ENCODE assay signal across 10 cellular contexts in genomic region chr11:130146797-130147196, GRCh38. TPM values are rescaled to one million over a fixed set of nuclear protein-coding genes. Genes with fewer than 3 reads are reported as not detected.
DNase-seq lines count a peak whose midpoint lies in the region; ATAC-seq and TF ChIP-seq lines count a peak whose summit lies in the region.
"Had no signal": no experiment of that assay in that cellular context is flagged by ENCODE, and none has a peak within 500 bp of the region (broad histone marks: within the 10 kb centered on the region; RNA-seq: fewer than 3 reads in every experiment).

No MANE protein-coding gene starts in this region.

- no peak overlapping the region for H2AFZ ChIP-seq in H9 (ENCODE audit: low read length)

- no peak overlapping the region for H3K14ac ChIP-seq in H9 (ENCODE audit: insufficient read depth, low read length)

- no peak overlapping the region for H3K18ac ChIP-seq in H9 (ENCODE audit: insufficient read length, low read depth, low read length)

- no CpG with 5 or more reads among the region's 5 CpGs for WGBS in H9 (ENCODE audit: extremely low coverage, insufficient read length, low lambda C conversion rate)
- 26 to 35% (median 31%) methylated on average over 5 of the region's 5 CpGs for WGBS in heart left ventricle, 4 donors
- WGBS in spleen, 5 donors = 8 to 22% (median 12%) methylated on average over 5 of the region's 5 CpGs

- H3K9ac ChIP-seq in H9 (ENCODE audit: extremely low read depth, insufficient read length, low read length) = no peak overlapping the region

- H4K5ac ChIP-seq in H9 (ENCODE audit: insufficient read length, low read depth, low read length) = no peak overlapping the region

- TF ChIP-seq POLR2A in heart left ventricle (IDR thresholded peaks at IDR 0.05) (no peak), spleen (IDR thresholded peaks at IDR 0.05) (no peak)

- H3K4me1 Mint-ChIP-seq in H9 = peaks cover 25% of the 10 kb centered on the region in 2 experiments

- no peaks in the 10 kb centered on the region for H3K79me2 ChIP-seq in H9 (ENCODE audit: insufficient read depth, low read length)

- no peak for TF ChIP-seq CTCF in H9 (conservative IDR thresholded peaks at IDR 0.05)
- TF ChIP-seq CTCF in heart left ventricle (IDR thresholded peaks at IDR 0.05) = no peak
- TF ChIP-seq CTCF in spleen (IDR thresholded peaks at IDR 0.05 in 8 of 11, conservative IDR thresholded peaks at IDR 0.05 in 3 of 11) = peak in 1 of 11 experiments; percentile 8

- intact Hi-C loops in heart left ventricle (cut with DNase I) = no loop called here
- intact Hi-C loops in spleen (cut with DNase I; ENCODE audit: low total_unique reads) = no loop called here

- H3K56ac ChIP-seq in H9 (ENCODE audit: insufficient read length, low read depth, low read length) = no peak overlapping the region

- no peaks in the 10 kb centered on the region for H3K4me1 ChIP-seq in H9 (ENCODE audit: insufficient read depth, low read length)
- H3K4me1 ChIP-seq in heart left ventricle = peaks cover 0 to 53% (median 18%) of the 10 kb centered on the region in 12 donors
- peaks cover 6 to 45% (median 29%) of the 10 kb centered on the region in 6 donors for H3K4me1 ChIP-seq in spleen

- H3K9me3 Mint-ChIP-seq in H9 = no peaks in the 10 kb centered on the region
- H3K9me3 Mint-ChIP-seq: mesothelial cell of epicardium had no signal

- H3K36me3 ChIP-seq in heart left ventricle = peaks cover 0 to 39% (median 29%) of the 10 kb centered on the region in 9 donors
- peaks cover 0 to 38% (median 31%) of the 10 kb centered on the region in 6 donors for H3K36me3 ChIP-seq in spleen
- H3K36me3 ChIP-seq in H7 (replicated peaks; ENCODE audit: control insufficient read depth, insufficient read depth, low read length) = peaks cover 12% of the 10 kb centered on the region

- no peak overlapping the region for H2AK5ac ChIP-seq in H9 (ENCODE audit: insufficient read length, low read length)

- H2BK15ac ChIP-seq in H9 (ENCODE audit: low read depth, low read length) = no peak overlapping the region

- H3K27me3 Mint-ChIP-seq in H9 (ENCODE audit: low read depth) = peaks cover 2% of the 10 kb centered on the region; the same call in 1 of the 2 replicates

- no peak overlapping the region for H2BK120ac ChIP-seq in H9 (ENCODE audit: low read depth, low read length, poor library complexity, severe bottlenecking)

- no peak overlapping the region for H3K4me2 ChIP-seq in H9 (ENCODE audit: insufficient read depth, insufficient read length, low read length)

- no peak overlapping the region for H3K4me3 Mint-ChIP-seq in H9
- H3K4me3 Mint-ChIP-seq: mesothelial cell of epicardium had no signal

- no peak overlapping the region for H3K23ac ChIP-seq in H9 (ENCODE audit: insufficient read length, low read depth, low read length)

- no peak overlapping the region for H3K4ac ChIP-seq in H9 (ENCODE audit: low read depth, low read length)

- no peak overlapping the region for H3K4me3 ChIP-seq in heart left ventricle
- peak overlapping the region in 1 of 8 donors; percentile 17 for H3K4me3 ChIP-seq in spleen
- no peak overlapping the region for H3K4me3 ChIP-seq in H7 (ENCODE audit: insufficient read depth, low read depth, low read length)

- H3K23me2 ChIP-seq in H9 (ENCODE audit: insufficient read length, low read depth, low read length, poor library complexity, severe bottlenecking) = no peaks in the 10 kb centered on the region

- ATAC-seq in heart left ventricle = peak; percentile 69 to 84 (median 78)

- H3K27ac Mint-ChIP-seq in H9 = peak overlapping the region; percentile 17 to 98 (median 48); a peak in 3 of 7 replicates

- DNase-seq in H9 = no peak
- DNase-seq in SKM-1 treated with dmso at 0.1 percent for 144 hours (lab: John Stamatoyannopoulos, UW; ENCODE audit: unreplicated experiment) = peak; percentile 98
- peak in 2 of 5 donors; percentile 41 to 51 for DNase-seq in heart left ventricle
- DNase-seq in spleen = no peak
- no peak for DNase-seq in H7
- DNase-seq in activated CD8-positive, alpha-beta memory T cell treated with anti-CD3 and anti-CD28 coated beads for 24 hours = no peak
- DNase-seq in activated gamma-delta T cell (lab: John Stamatoyannopoulos, UW) = no peak
- DNase-seq in stimulated activated CD4-positive, alpha-beta T cell treated with anti-CD3 and anti-CD28 coated beads, Interleukin-2, amount 100 ng/mL, for 24 hours = no peak

- H4K20me1 ChIP-seq in H9 (ENCODE audit: control insufficient read depth, insufficient read depth, insufficient read length) = no peaks in the 10 kb centered on the region

- peaks cover 24 to 46% (median 41%) of the 10 kb centered on the region in 3 experiments for H3K36me3 Mint-ChIP-seq in H9 (ENCODE audit: insufficient read depth in 1 of 3, low read depth in 3 of 3)

- H2BK20ac ChIP-seq in H9 (ENCODE audit: low read depth, low read length, poor library complexity, severe bottlenecking) = no peak overlapping the region

- no peaks in the 10 kb centered on the region for H3K27me3 ChIP-seq in H9 (ENCODE audit: insufficient read depth, low read length)
- no peaks in the 10 kb centered on the region for H3K27me3 ChIP-seq in heart left ventricle
- no peaks in the 10 kb centered on the region for H3K27me3 ChIP-seq in spleen (replicated peaks in 1 of 7)
- no peaks in the 10 kb centered on the region for H3K27me3 ChIP-seq in H7 (ENCODE audit: control insufficient read depth, insufficient read depth, low read length)

- no peak overlapping the region for H3K27ac ChIP-seq in H9 (ENCODE audit: insufficient read length, low read depth, low read length)
- H3K27ac ChIP-seq in heart left ventricle = peak overlapping the region in 10 of 12 donors; percentile 27 to 91 (median 60)
- peak overlapping the region; percentile 44 to 89 (median 76) for H3K27ac ChIP-seq in spleen

- H2BK5ac ChIP-seq in H9 (ENCODE audit: insufficient read length, low read length) = no peak overlapping the region

- no peak overlapping the region for H3T11ph ChIP-seq in H9 (ENCODE audit: low read length)

- H4K8ac ChIP-seq in H9 (replicated peaks; ENCODE audit: insufficient read length, low read depth, low read length) = no peak overlapping the region

- H3K9me3 ChIP-seq in H9 (ENCODE audit: control insufficient read depth, low read depth, low read length) (no peaks in the 10 kb centered on the region), heart left ventricle (no peaks in the 10 kb centered on the region), spleen (no peaks in the 10 kb centered on the region)

- H3K79me1 ChIP-seq in H9 (ENCODE audit: insufficient read depth, low read depth, low read length, poor library complexity, severe bottlenecking) = no peaks in the 10 kb centered on the region

- H4K91ac ChIP-seq in H9 (ENCODE audit: insufficient read length, low read depth, low read length) = no peak overlapping the region

- H2BK12ac ChIP-seq in H9 (ENCODE audit: insufficient read length, low read depth, low read length) = no peak overlapping the region

RNA-seq across cellular contexts. Expression of gene ST14, which starts 12.8 kb away (rescaled TPM):
- 22.4 and 22.9 TPM in 2 replicates for total RNA-seq in H9 (2021)
- total RNA-seq in heart left ventricle = 10 to 100 TPM in 1 of 9 donors, 1 to 10 TPM in 4, under 1 TPM in 4; 0.37 to 13.0 (median 1.3) TPM
- 1 to 10 TPM in 1 of 2 donors, under 1 TPM in 1; 0.61 to 1.4 TPM for polyA plus RNA-seq in heart left ventricle
- total RNA-seq in spleen = 10 to 100 TPM in 6 of 7 donors, 1 to 10 TPM in 1; 7.1 to 20.2 (median 12.5) TPM
- polyA plus RNA-seq in spleen = 10 to 100 TPM; 10.7 to 25.9 (median 12.5) TPM
- 4.5 and 4.7 TPM in 2 replicates for total RNA-seq in H7 (2014; rRNA removed; shearing (Covaris generic))
- total RNA-seq: NCI-H460 had no signal
